In genomic region chr2:70743677-70744076, GRCh38 we compare ENCODE assay signal across 1 cellular context.
TF ChIP-seq lines count a peak whose summit lies in the region.

No MANE protein-coding gene starts in this region.

TF ChIP-seq in K562, 482 proteins besides CTCF, POLR2A, EP300 and RAD21 (continued from another document and continues in another):
- TF ChIP-seq CHD7 (IDR thresholded peaks at IDR 0.05; ENCODE audit: low read depth, low read length) (no peak), YY1 (IDR thresholded peaks at IDR 0.05; ENCODE audit: borderline replicate concordance in 1 of 3, control insufficient read depth in 1 of 3, extremely low read depth in 1 of 3, insufficient read depth in 3 of 3, insufficient read length in 1 of 3, insufficient replicate concordance in 2 of 3, low read depth in 1 of 3, low read length in 2 of 3) (peak in 1 of 3 experiments; percentile 76), MLX (CRISPR knock-in tag; conservative IDR thresholded peaks at IDR 0.05) (no peak), ZNF384 (IDR thresholded peaks at IDR 0.05; ENCODE audit: low read depth, low read length) (no peak), EWSR1 (IDR thresholded peaks at IDR 0.05; ENCODE audit: borderline replicate concordance, low read depth, partially characterized antibody) (no peak), CREB3L1 (IDR thresholded peaks at IDR 0.05; ENCODE audit: borderline replicate concordance, low read depth) (peak; percentile 38; the same call in 1 of the 2 replicates), FOSL1 (tag; conservative IDR thresholded peaks at IDR 0.05) (peak; percentile 73), TSHZ1 (CRISPR knock-in tag; IDR thresholded peaks at IDR 0.05) (no peak), ZFP1 (CRISPR knock-in tag; IDR thresholded peaks at IDR 0.05) (no peak), PRMT5 (CRISPR knock-in tag; IDR thresholded peaks at IDR 0.05) (no peak), HDGF (IDR thresholded peaks at IDR 0.05) (0 out of 2 replicates have a peak, but pooled peaks have one; percentile 28), OTX1 (CRISPR knock-in tag; IDR thresholded peaks at IDR 0.05) (no peak), ELK1 (CRISPR knock-in tag; IDR thresholded peaks at IDR 0.05) (no peak), JUND (IDR thresholded peaks at IDR 0.05; ENCODE audit: borderline replicate concordance, low read depth, low read length) (0 out of 2 replicates have a peak, but pooled peaks have one; percentile 34), JUND (tag; IDR thresholded peaks at IDR 0.05; ENCODE audit: borderline replicate concordance, low read depth, low read length) (peak; percentile 80; the same call in 2 of the 3 replicates), CBFA2T3 (IDR thresholded peaks at IDR 0.05) (peak; percentile 32; the same call in 1 of the 2 replicates), PKNOX1 (IDR thresholded peaks at IDR 0.05) (peak; percentile 90), RCOR1 (IDR thresholded peaks at IDR 0.05; ENCODE audit: borderline replicate concordance in 1 of 2, low read depth in 2 of 2, low read length in 2 of 2) (peak in 1 of 2 experiments; percentile 67; a peak in 1 of 4 replicates), ETV6 (IDR thresholded peaks at IDR 0.05; ENCODE audit: borderline replicate concordance in 1 of 2, low read depth in 2 of 2, low read length in 1 of 2) (no peak), ETV6 (CRISPR knock-in tag; IDR thresholded peaks at IDR 0.05; ENCODE audit: borderline replicate concordance) (no peak), RHOXF2B (CRISPR knock-in tag; conservative IDR thresholded peaks at IDR 0.05) (no peak), ZNF583 (CRISPR knock-in tag; IDR thresholded peaks at IDR 0.05) (no peak), KHSRP (IDR thresholded peaks at IDR 0.05) (no peak), RFX5 (IDR thresholded peaks at IDR 0.05; ENCODE audit: low read depth, low read length) (no peak), ZNF551 (CRISPR knock-in tag; IDR thresholded peaks at IDR 0.05) (no peak), ZFP91 (CRISPR knock-in tag; IDR thresholded peaks at IDR 0.05) (no peak), GTF2B (IDR thresholded peaks at IDR 0.05; ENCODE audit: extremely low read depth, insufficient read length) (no peak)
